In genomic region chr11:65071907-65072630, GRCh38 we compare ENCODE assay signal across 19 cellular contexts. TPM values are rescaled to one million over a fixed set of nuclear protein-coding genes. Genes with fewer than 3 reads are reported as not detected.
A peak's percentile ranks its signal among the peaks of the same experiment; 100 is the strongest.
DNase-seq lines count a peak whose midpoint lies in the region; ATAC-seq and TF ChIP-seq lines count a peak whose summit lies in the region.
"Had no signal": no experiment of that assay in that cellular context is flagged by ENCODE, and none has a peak within 500 bp of the region (broad histone marks: within the 10 kb centered on the region; RNA-seq: fewer than 3 reads in every experiment).

No MANE protein-coding gene starts in this region.

- ATAC-seq in memory B cell (ENCODE audit: low read depth), result peak; percentile 74

- BruUV-seq in MCF 10A (replicated peaks; lab: Mats Ljungman, UMichigan), result no TSS peak

- H3K4me3 Mint-ChIP-seq in memory B cell, result peak overlapping the region; percentile 11
- H3K4me3 Mint-ChIP-seq in MCF 10A (ENCODE audit: unreplicated experiment), result no peak overlapping the region
- H3K4me3 Mint-ChIP-seq: nephron had no signal

- TF ChIP-seq CTCF in GM13977 (IDR thresholded peaks at IDR 0.05; ENCODE audit: extremely low read depth, insufficient read depth, missing control alignments), result no peak
- no peak for TF ChIP-seq CTCF in MCF 10A (IDR thresholded peaks at IDR 0.05; ENCODE audit: unreplicated experiment)

- intact Hi-C loops in MCF 10A (cut with micrococcal nuclease), result no loop called here

- peaks cover 6% of the 10 kb centered on the region for H3K4me1 Mint-ChIP-seq in memory B cell
- H3K4me1 Mint-ChIP-seq in MCF 10A (ENCODE audit: insufficient read depth, unreplicated experiment), result no peaks in the 10 kb centered on the region
- H3K4me1 Mint-ChIP-seq: nephron had no signal

- H3K27ac Mint-ChIP-seq in memory B cell (peak overlapping the region; percentile 86), MCF 10A (ENCODE audit: low read depth, unreplicated experiment) (no peak overlapping the region)
- H3K27ac Mint-ChIP-seq: nephron had no signal

- DNase-seq in GM13977 (ENCODE audit: low spot score) (peak; percentile 63), NAMALWA (ENCODE audit: low spot score) (peak; percentile 39), memory B cell (ENCODE audit: low spot score in 2 of 2) (no peak), MCF 10A (ENCODE audit: unreplicated experiment) (no peak), UCSD-AML1 (lab: John Stamatoyannopoulos, UW; ENCODE audit: unreplicated experiment) (no peak)
- DNase-seq: activated CD4-positive, alpha-beta T cell treated with anti-CD3 and anti-CD28 coated beads for 1 hour; activated gamma-delta T cell; adrenal gland; BE2C; foreskin melanocyte; kidney glomerular epithelial cell; mesendoderm; NCI-H1436; NCI-H2171; NCI-H69; Peyer's patch; SK-N-SH; stimulated activated CD4-positive, alpha-beta T cell treated with anti-CD3 and anti-CD28 coated beads, Interleukin-12 subunit alpha, Interleukin-12 subunit beta, amount 100 ng/mL, for 4 hours had no signal

- H3K27me3 Mint-ChIP-seq in memory B cell (no peaks in the 10 kb centered on the region), MCF 10A (ENCODE audit: insufficient read depth, unreplicated experiment) (no peaks in the 10 kb centered on the region)

- POLR2A ChIA-PET in MCF 10A (lab: Yijun Ruan, JAX), result interaction anchor here (0.6 kb wide), 3 partner anchors 150 to 662 kb away, joined by 3 to 4 read pairs (median 3); no protein-coding TSS in a partner anchor

- CTCF ChIA-PET in MCF 10A (lab: Yijun Ruan, JAX), result interaction anchor here (0.6 to 1.6 kb wide), 2 partner anchors 24 to 58 kb away, joined by 3 to 5 read pairs; partner anchors contain the start of gene ARL2

- no peaks in the 10 kb centered on the region for H3K9me3 Mint-ChIP-seq in memory B cell
- no peaks in the 10 kb centered on the region for H3K9me3 Mint-ChIP-seq in MCF 10A (ENCODE audit: unreplicated experiment)
- H3K9me3 Mint-ChIP-seq: nephron had no signal

- in situ Hi-C loops in GM13977 (cut with MboI; ENCODE audit: low pct_unique_long_range_greater_than_20kb, low sequenced_read_pairs, unreplicated experiment), result no loop called here

- H3K36me3 Mint-ChIP-seq in memory B cell (no peaks in the 10 kb centered on the region), MCF 10A (ENCODE audit: insufficient read depth, unreplicated experiment) (no peaks in the 10 kb centered on the region)

RNA-seq across cellular contexts. Expression of gene CDCA5, which starts 11.8 kb away (rescaled TPM):
- 9.5 and 17.3 TPM in 2 replicates for total RNA-seq in MCF 10A (2022)

RNA-seq across cellular contexts. Expression of gene ZFPL1, which starts 12.0 kb away (rescaled TPM):
- 50.8 and 52.3 TPM in 2 replicates for total RNA-seq in MCF 10A (2022)

RNA-seq across cellular contexts. Expression of gene NAALADL1, which starts 13.7 kb away (rescaled TPM):
- total RNA-seq in MCF 10A (2022), result not detected in 2 replicates

RNA-seq across cellular contexts. Expression of gene VPS51, which starts 23.9 kb away (rescaled TPM):
- total RNA-seq in MCF 10A (2022), result 56.1 and 77.0 TPM in 2 replicates

RNA-seq across cellular contexts. Expression of gene SAC3D1, which starts 31.1 kb away (rescaled TPM):
- 10.3 and 14.0 TPM in 2 replicates for total RNA-seq in MCF 10A (2022)

Comparison
In these comparisons a context has a peak if more than half of its experiments do, and no peak if none do; other contexts are left out.
1. DNase-seq: peak in GM13977 (single experiment) and NAMALWA (single experiment); none in memory B cell (0 of 2), MCF 10A (single experiment) and UCSD-AML1 (single experiment).